In the genomic region with DNA sequence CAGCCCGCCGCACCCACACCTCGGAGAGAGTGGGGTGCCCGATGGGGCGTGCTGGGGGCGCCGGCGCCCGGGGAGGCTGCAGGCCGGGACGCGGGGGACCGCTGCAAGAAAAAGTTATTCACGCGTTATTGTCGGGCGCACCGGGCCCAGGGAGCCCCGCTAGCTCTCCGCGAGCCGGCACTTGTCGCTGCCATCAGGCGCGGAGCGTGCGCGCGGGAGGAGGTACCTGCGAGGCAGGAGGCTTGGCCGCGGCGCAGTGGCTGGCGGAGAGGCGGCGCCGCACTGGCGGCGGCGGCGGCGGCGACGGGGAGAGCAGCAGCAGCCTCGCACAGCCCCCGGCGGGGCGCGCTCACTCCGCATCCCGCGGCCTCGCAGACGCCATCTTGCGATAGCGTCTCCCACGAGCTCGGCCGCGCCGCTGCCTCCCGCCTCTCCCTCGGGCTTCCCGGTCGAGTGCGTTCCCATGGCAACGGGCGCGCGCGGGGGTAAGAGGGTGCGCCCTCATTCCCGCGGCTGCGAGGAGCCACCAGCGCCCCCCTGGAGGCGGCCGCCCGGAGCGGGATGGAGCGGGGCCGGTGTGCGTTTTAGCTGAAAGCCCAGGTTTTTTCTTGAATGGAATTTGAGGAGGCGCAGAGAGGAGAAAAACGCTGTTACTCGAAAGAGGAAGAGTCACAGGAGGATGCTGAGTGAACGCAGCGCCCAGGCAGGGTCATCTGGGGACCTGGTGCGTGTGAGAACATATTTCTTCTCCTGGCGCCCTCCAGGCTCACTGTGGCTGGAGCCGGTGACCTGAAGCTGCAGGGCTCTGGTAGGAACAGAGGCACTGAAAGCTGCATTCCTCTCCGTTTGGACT, we compare ENCODE assay signal across 7 cellular contexts. TPM values are rescaled to one million over a fixed set of nuclear protein-coding genes. Genes with fewer than 3 reads are reported as not detected.
A peak's percentile ranks its signal among the peaks of the same experiment; 100 is the strongest.
DNase-seq lines count a peak whose midpoint lies in the region; ATAC-seq and TF ChIP-seq lines count a peak whose summit lies in the region.

A gene with protein sequence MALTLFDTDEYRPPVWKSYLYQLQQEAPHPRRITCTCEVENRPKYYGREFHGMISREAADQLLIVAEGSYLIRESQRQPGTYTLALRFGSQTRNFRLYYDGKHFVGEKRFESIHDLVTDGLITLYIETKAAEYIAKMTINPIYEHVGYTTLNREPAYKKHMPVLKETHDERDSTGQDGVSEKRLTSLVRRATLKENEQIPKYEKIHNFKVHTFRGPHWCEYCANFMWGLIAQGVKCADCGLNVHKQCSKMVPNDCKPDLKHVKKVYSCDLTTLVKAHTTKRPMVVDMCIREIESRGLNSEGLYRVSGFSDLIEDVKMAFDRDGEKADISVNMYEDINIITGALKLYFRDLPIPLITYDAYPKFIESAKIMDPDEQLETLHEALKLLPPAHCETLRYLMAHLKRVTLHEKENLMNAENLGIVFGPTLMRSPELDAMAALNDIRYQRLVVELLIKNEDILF (minus strand): TSS at position 402 of the 853 bp plus-strand sequence. CDS start 469 bp downstream, outside the sequence.

- peaks cover 48% of the 10 kb centered on the region for H3K27me3 Mint-ChIP-seq in activated CD4-positive, alpha-beta memory T cell treated with anti-CD3 and anti-CD28 coated beads for 36 hours

- DNase-seq in NCI-H2227 (lab: John Stamatoyannopoulos, UW; ENCODE audit: unreplicated experiment) (peak; percentile 98), lung microvascular endothelial cell (ENCODE audit: low read depth in 2 of 2) (peak; percentile 80 to 87)
- DNase-seq in activated CD4-positive, alpha-beta memory T cell treated with anti-CD3 and anti-CD28 coated beads for 36 hours, result peak; percentile 73
- peak; percentile 53 for DNase-seq in effector CD4-positive, alpha-beta T cell
- peak; percentile 30 to 67 (median 36) for DNase-seq in stimulated activated CD4-positive, alpha-beta T cell treated with anti-CD3 and anti-CD28 coated beads, TNF-alpha, amount 100 ng/mL, for 24 hours (ENCODE audit: low read depth in 3 of 3)

- no peaks in the 10 kb centered on the region for H3K9me3 Mint-ChIP-seq in activated CD4-positive, alpha-beta memory T cell treated with anti-CD3 and anti-CD28 coated beads for 36 hours

- no peaks in the 10 kb centered on the region for H3K36me3 Mint-ChIP-seq in activated CD4-positive, alpha-beta memory T cell treated with anti-CD3 and anti-CD28 coated beads for 36 hours

- peak within 1 kb of the TSS; percentile 74 for H3K4me3 Mint-ChIP-seq in activated CD4-positive, alpha-beta memory T cell treated with anti-CD3 and anti-CD28 coated beads for 36 hours

- ATAC-seq in GM18505 (IDR thresholded peaks at IDR 0.05; ENCODE audit: unreplicated experiment) (peak; percentile 76), HG02943 (IDR thresholded peaks at IDR 0.05; ENCODE audit: low read depth, unreplicated experiment) (peak; percentile 72)

- no peak within 1 kb of the TSS for H3K27ac Mint-ChIP-seq in activated CD4-positive, alpha-beta memory T cell treated with anti-CD3 and anti-CD28 coated beads for 36 hours

- no peak for TF ChIP-seq POLR2A in GM18505 (IDR thresholded peaks at IDR 0.05; ENCODE audit: borderline replicate concordance, extremely low read depth, insufficient read depth, insufficient read length)

- POLR2A ChIA-PET in activated CD4-positive, alpha-beta memory T cell treated with anti-CD3 and anti-CD28 coated beads for 36 hours (lab: Charles Lee), result interaction anchor here (0.5 to 1.6 kb wide), 3 partner anchors 254 to 543 kb away, joined by 3 to 4 read pairs (median 4); no protein-coding TSS in a partner anchor

- H3K4me1 Mint-ChIP-seq in activated CD4-positive, alpha-beta memory T cell treated with anti-CD3 and anti-CD28 coated beads for 36 hours (ENCODE audit: low read depth), result peaks cover 4% of the 10 kb centered on the region

- intact Hi-C loops in activated CD4-positive, alpha-beta memory T cell treated with anti-CD3 and anti-CD28 coated beads for 36 hours (cut with micrococcal nuclease), result loop anchor here (5.0 kb wide), 1 partner anchor 303 kb away; no protein-coding TSS in a partner anchor

- CTCF ChIA-PET in activated CD4-positive, alpha-beta memory T cell treated with anti-CD3 and anti-CD28 coated beads for 36 hours (lab: Charles Lee), result interaction anchor here (1.0 to 3.3 kb wide), 9 partner anchors 14 to 308 kb away, joined by 3 to 34 read pairs (median 7); no protein-coding TSS in a partner anchor

RNA-seq across cellular contexts. Expression of the gene that starts here (rescaled TPM):
- total RNA-seq in activated CD4-positive, alpha-beta memory T cell treated with anti-CD3 and anti-CD28 coated beads for 36 hours, result 1 to 10 TPM; 3.8 to 6.2 TPM
- 8.1 and 8.5 TPM in 2 replicates for total RNA-seq in lung microvascular endothelial cell

Comparison
In these comparisons a context has a peak if more than half of its experiments do, and no peak if none do; other contexts are left out.
1. Peak in every context shown above with its lines: DNase-seq and ATAC-seq.
2. DNase-seq: peak in every context shown above with its lines; median percentile 98 in NCI-H2227; 84 in lung microvascular endothelial cell; 73 in activated CD4-positive, alpha-beta memory T cell treated with anti-CD3 and anti-CD28 coated beads for 36 hours; 53 in effector CD4-positive, alpha-beta T cell; 36 in stimulated activated CD4-positive, alpha-beta T cell treated with anti-CD3 and anti-CD28 coated beads, TNF-alpha, amount 100 ng/mL, for 24 hours.